Comparison of ENCODE assay signal across 21 cellular contexts in the genomic region with DNA sequence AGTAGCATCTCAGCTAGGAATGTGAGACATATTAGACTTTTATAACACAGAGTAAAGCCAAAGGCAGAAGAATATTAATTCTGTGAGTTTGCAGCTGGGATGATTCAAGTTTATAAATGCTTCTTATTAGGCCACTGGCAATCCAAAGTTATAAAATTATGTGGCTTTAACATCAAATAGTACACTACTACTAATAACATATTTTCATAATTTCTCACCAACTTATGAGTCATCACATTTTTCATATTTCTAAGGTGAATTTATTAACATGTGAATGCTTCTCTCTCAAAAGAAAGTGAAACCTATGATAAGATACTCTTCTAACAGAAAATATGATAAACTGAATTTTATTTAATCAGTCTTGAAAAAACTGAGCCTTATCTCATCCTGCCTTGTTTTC.
"Had no signal": no experiment of that assay in that cellular context is flagged by ENCODE, and none has a peak within 500 bp of the region (broad histone marks: within the 10 kb centered on the region; RNA-seq: fewer than 3 reads in every experiment).

No MANE protein-coding gene starts in this region.

- H2AFZ ChIP-seq: hepatocyte had no signal

- DNase-seq: activated CD4-positive, alpha-beta T cell treated with anti-CD3 and anti-CD28 coated beads for 1 hour; activated CD4-positive, alpha-beta T cell treated with anti-CD3 and anti-CD28 coated beads, Interleukin-2, amount 50 U/mL, for 1 hour; activated CD8-positive, alpha-beta T cell treated with anti-CD3 and anti-CD28 coated beads, Interleukin-2, amount 10 ng/mL, durations not matched to agents 7 days and 5 days; activated gamma-delta T cell treated with Interleukin-2 at 50 U/mL for 16 hours; cerebellar nuclear complex; cortex of kidney; erythroblast; foreskin fibroblast; left ventricle myocardium superior; midbrain; ovary; right cardiac atrium; stimulated activated CD4-positive, alpha-beta T cell treated with anti-CD3 and anti-CD28 coated beads, Interleukin-12 subunit alpha, Interleukin-12 subunit beta, amount 100 ng/mL, for 4 hours; stimulated activated naive CD8-positive, alpha-beta T cell treated with anti-CD3 and anti-CD28 coated beads, Interleukin-15, amount 100 ng/mL, for 72 hours; T-helper 1 cell; tibial artery had no signal

- H3K27ac ChIP-seq: hepatocyte, ovary, prostate gland, tibial artery had no signal

- H3K4me1 ChIP-seq: prostate gland, tibial artery had no signal

- H3K27me3 ChIP-seq: hepatocyte, ovary, tibial artery had no signal

- H3K79me2 ChIP-seq: hepatocyte had no signal

- H3K4me2 ChIP-seq: hepatocyte had no signal

- H3K9me3 ChIP-seq: ovary, prostate gland had no signal

- H3K36me3 ChIP-seq: ovary, prostate gland, tibial artery had no signal

- ATAC-seq: activated CD8-positive, alpha-beta T cell treated with anti-CD3 and anti-CD28 coated beads, Interleukin-2, amount 10 ng/mL, durations not matched to agents 7 days and 5 days; left ventricle myocardium superior; natural killer cell treated with Interleukin-12 subunit alpha and Interleukin-12 subunit beta and Interleukin-15 and Interleukin-18, amount 100 ng/mL, for 72 hours; right cardiac atrium; stimulated activated effector memory CD8-positive, alpha-beta T cell treated with anti-CD3 and anti-CD28 coated beads, Interleukin-12 subunit alpha, Interleukin-12 subunit beta, amount 100 ng/mL, for 72 hours; stimulated activated naive CD8-positive, alpha-beta T cell treated with anti-CD3 and anti-CD28 coated beads, Interleukin-15, amount 100 ng/mL, for 72 hours had no signal

- FAIRE-seq: endometrium had no signal

- H3K4me3 ChIP-seq: hepatocyte, ovary, prostate gland, tibial artery had no signal
